1 cellular context compared by ENCODE assay signal in the genomic region with DNA sequence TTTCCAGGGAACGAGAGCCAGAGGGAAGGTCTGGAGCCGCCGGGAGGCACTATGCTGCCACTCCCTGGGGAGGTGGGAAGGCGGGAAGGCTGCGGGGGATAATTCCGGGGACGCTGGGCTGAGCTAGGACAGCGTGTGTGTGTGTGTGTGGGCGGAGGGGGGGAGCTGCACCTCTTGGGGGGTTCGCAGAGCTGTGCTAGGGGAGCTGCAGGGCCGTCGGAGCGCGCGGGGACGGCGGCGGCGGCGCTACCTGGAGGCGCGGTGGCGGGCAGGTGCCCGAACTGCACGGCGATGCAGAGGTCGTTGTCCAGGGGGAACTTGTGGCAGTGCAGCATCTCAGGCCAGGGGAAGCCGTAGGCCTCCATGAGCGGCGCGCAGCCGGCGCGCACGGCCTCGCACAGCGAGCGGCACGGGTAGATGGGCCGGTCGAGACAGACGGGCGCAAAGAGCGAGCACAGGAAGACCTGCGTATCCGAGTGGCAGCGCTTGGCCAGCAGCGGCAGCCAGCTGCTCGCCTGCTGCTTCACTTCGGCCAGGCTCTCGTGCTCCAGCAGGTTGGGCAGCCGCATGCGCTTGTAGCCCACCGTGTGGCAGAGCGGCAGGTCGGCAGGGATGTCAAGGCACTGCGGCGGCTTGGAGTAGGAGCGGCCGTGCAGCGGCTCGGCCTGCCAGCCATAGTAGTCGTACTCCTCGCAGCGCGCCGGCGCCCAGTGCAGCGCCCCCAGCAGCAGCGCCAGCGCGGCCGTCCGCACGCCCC.
TF ChIP-seq lines count a peak whose summit lies in the region.

No MANE protein-coding gene starts in this region.

TF ChIP-seq in IMR-90, 13 proteins besides CTCF, POLR2A, EP300 and RAD21 (continued from another document):
- TF ChIP-seq, protein P1, sequence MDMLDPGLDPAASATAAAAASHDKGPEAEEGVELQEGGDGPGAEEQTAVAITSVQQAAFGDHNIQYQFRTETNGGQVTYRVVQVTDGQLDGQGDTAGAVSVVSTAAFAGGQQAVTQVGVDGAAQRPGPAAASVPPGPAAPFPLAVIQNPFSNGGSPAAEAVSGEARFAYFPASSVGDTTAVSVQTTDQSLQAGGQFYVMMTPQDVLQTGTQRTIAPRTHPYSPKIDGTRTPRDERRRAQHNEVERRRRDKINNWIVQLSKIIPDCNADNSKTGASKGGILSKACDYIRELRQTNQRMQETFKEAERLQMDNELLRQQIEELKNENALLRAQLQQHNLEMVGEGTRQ (IDR thresholded peaks at IDR 0.05; ENCODE audit: low read depth, low read length), result no peak
